ENCODE assay signal across 27 cellular contexts in the genomic region with DNA sequence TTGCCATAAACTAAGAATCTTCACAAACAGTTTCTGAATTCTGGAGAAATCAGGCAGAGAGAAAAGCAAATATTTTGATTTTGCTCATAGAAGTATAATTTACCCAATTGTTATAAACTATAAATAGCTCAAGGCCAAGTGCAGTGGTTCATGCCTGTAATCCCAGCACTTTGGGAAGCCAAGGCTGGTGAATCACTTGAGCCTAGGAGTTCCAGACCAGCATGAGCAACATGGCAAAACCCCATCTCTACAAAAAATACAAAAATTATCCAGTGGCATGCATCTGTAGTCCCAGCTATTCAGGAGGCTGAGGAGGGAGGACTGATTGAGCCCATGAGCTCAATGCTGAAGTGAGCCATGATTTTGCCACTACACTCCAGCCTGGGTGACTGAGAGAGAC. TPM values are rescaled to one million over a fixed set of nuclear protein-coding genes. Genes with fewer than 3 reads are reported as not detected.
"Had no signal": no experiment of that assay in that cellular context is flagged by ENCODE, and none has a peak within 500 bp of the region (broad histone marks: within the 10 kb centered on the region; RNA-seq: fewer than 3 reads in every experiment).

No MANE protein-coding gene starts in this region.

- H3K27me3 ChIP-seq: esophagus squamous epithelium, foreskin keratinocyte, gastroesophageal sphincter, heart right ventricle, left lung, right atrium auricular region, sigmoid colon, tibial nerve, upper lobe of left lung, uterus had no signal

- H3K4me1 ChIP-seq: esophagus squamous epithelium, foreskin keratinocyte, gastroesophageal sphincter, heart right ventricle, left lung, prostate gland, right atrium auricular region, sigmoid colon, tibial nerve, upper lobe of left lung, uterus had no signal

- H3K36me3 ChIP-seq: esophagus squamous epithelium, gastroesophageal sphincter, heart right ventricle, left lung, prostate gland, right atrium auricular region, sigmoid colon, thoracic aorta, tibial nerve, upper lobe of left lung, uterus had no signal

- H3K4me3 ChIP-seq: esophagus squamous epithelium, gastroesophageal sphincter, heart right ventricle, left lung, prostate gland, right atrium auricular region, sigmoid colon, thoracic aorta, tibial nerve, upper lobe of left lung, uterus had no signal

- ATAC-seq: effector memory CD8-positive, alpha-beta T cell; foreskin keratinocyte; gastroesophageal sphincter; heart right ventricle; left cardiac atrium; left lung; naive thymus-derived CD8-positive, alpha-beta T cell; stimulated activated effector memory CD8-positive, alpha-beta T cell treated with anti-CD3 and anti-CD28 coated beads, Interleukin-12 subunit alpha, Interleukin-12 subunit beta, amount 100 ng/mL, for 72 hours; stimulated activated naive CD8-positive, alpha-beta T cell treated with anti-CD3 and anti-CD28 coated beads, Interleukin-15, Interleukin-2, amounts not matched to agents 100 U/mL and 50 U/mL, for 24 hours had no signal

- H3K9me3 ChIP-seq: prostate gland had no signal

- DNase-seq: cortex of kidney; effector memory CD8-positive, alpha-beta T cell; erythroblast; esophagus squamous epithelium; foreskin keratinocyte; glutamatergic neuron; heart right ventricle; hippocampal formation; left cardiac atrium; left lung; mesenchymal stem cell; midbrain; naive thymus-derived CD8-positive, alpha-beta T cell; nephron progenitor cell; nucleus accumbens; sigmoid colon; stimulated activated CD4-positive, alpha-beta T cell treated with anti-CD3 and anti-CD28 coated beads, Interleukin-2, amount 100 ng/mL, for 24 hours; stimulated activated CD4-positive, alpha-beta T cell treated with anti-CD3 and anti-CD28 coated beads, Interleukin-4, amount 100 ng/mL, for 24 hours; stimulated activated naive CD8-positive, alpha-beta T cell treated with anti-CD3 and anti-CD28 coated beads, Interleukin-15, Interleukin-2, amounts not matched to agents 100 U/mL and 50 U/mL, for 24 hours; uterus had no signal

- H3K27ac ChIP-seq: esophagus squamous epithelium, foreskin keratinocyte, gastroesophageal sphincter, heart right ventricle, left lung, prostate gland, right atrium auricular region, sigmoid colon, tibial nerve, upper lobe of left lung, uterus had no signal

RNA-seq across cellular contexts. Expression of a gene that starts 19.6 kb away (rescaled TPM):
- polyA plus RNA-seq: naive thymus-derived CD8-positive, alpha-beta T cell had no signal
